In genomic region chr6:51928320-51928719, GRCh38 we compare ENCODE assay signal across 15 cellular contexts.
DNase-seq lines count a peak whose midpoint lies in the region; ATAC-seq, FAIRE-seq and TF ChIP-seq lines count a peak whose summit lies in the region.
"Had no signal": no experiment of that assay in that cellular context is flagged by ENCODE, and none has a peak within 500 bp of the region (broad histone marks: within the 10 kb centered on the region; RNA-seq: fewer than 3 reads in every experiment).

No MANE protein-coding gene starts in this region.

- H3K79me2 ChIP-seq in GM12878 (ENCODE audit: control insufficient read depth, insufficient read depth, low read length) (no peaks in the 10 kb centered on the region), PC-9 (ENCODE audit: low read depth) (no peaks in the 10 kb centered on the region)

- H3K9me2 ChIP-seq in PC-9 (ENCODE audit: insufficient read depth) = no peaks in the 10 kb centered on the region

- no peak for TF ChIP-seq RAD21 in GM12878 (IDR thresholded peaks at IDR 0.05; ENCODE audit: insufficient read depth, low read depth, low read length)

- BruUV-seq in GM12878 (replicated peaks; lab: Mats Ljungman, UMichigan) (no TSS peak), PC-9 (replicated peaks; lab: Mats Ljungman, UMichigan) (no TSS peak)

- FAIRE-seq in GM12878 (lab: Jason Lieb, UNC) = no peak

- in situ Hi-C loops in GM12878 (cut with MboI) = no loop called here

- H3K4me2 ChIP-seq in GM12878 (ENCODE audit: control insufficient read depth, insufficient read depth) = peak overlapping the region; percentile 40
- no peak overlapping the region for H3K4me2 ChIP-seq in PC-9

- H2AFZ ChIP-seq in GM12878 (ENCODE audit: control insufficient read depth, low read depth, low read length) (no peak overlapping the region), PC-9 (no peak overlapping the region)

- no peaks in the 10 kb centered on the region for H3K36me3 ChIP-seq in GM12878 (ENCODE audit: control insufficient read depth in 2 of 2, insufficient read depth in 2 of 2, low read length in 1 of 2)
- H3K36me3 ChIP-seq in PC-9 (ENCODE audit: low read depth) = no peaks in the 10 kb centered on the region
- H3K36me3 ChIP-seq in adrenal gland (replicated peaks in 1 of 2) = no peaks in the 10 kb centered on the region
- no peaks in the 10 kb centered on the region for H3K36me3 ChIP-seq in suprapubic skin
- H3K36me3 ChIP-seq: HAP-1 had no signal

- SMC1A ChIA-PET in GM12878 (lab: Charles Lee; ENCODE audit: uncharacterized antibody, unreplicated experiment) = interaction anchor here (0.8 to 3.6 kb wide), 17 partner anchors 11 to 94 kb away, joined by 3 to 19 read pairs (median 5); no protein-coding TSS in a partner anchor

- ATAC-seq in GM18868 (IDR thresholded peaks at IDR 0.05; ENCODE audit: unreplicated experiment) (peak; percentile 71), GM21526 (IDR thresholded peaks at IDR 0.05; ENCODE audit: low FRiP score, unreplicated experiment) (peak; percentile 67), HG03108 (IDR thresholded peaks at IDR 0.05; ENCODE audit: unreplicated experiment) (peak; percentile 72), GM12878 (peak; percentile 86)
- ATAC-seq: foreskin keratinocyte had no signal

- TF ChIP-seq CTCF in GM12878 (IDR thresholded peaks at IDR 0.05 in 2 of 3, conservative IDR thresholded peaks at IDR 0.05 in 1 of 3; ENCODE audit: control insufficient read depth in 2 of 3, extremely low read depth in 1 of 3, insufficient read depth in 1 of 3, low read depth in 3 of 3, low read length in 3 of 3) (no peak), PC-9 (conservative IDR thresholded peaks at IDR 0.05) (no peak), adrenal gland (IDR thresholded peaks at IDR 0.05) (no peak), suprapubic skin (IDR thresholded peaks at IDR 0.05) (no peak)

- TF ChIP-seq EP300 in GM12878 (IDR thresholded peaks at IDR 0.05; ENCODE audit: borderline replicate concordance in 1 of 2, control insufficient read depth in 1 of 2, low read depth in 2 of 2, low read length in 2 of 2) (peak; percentile 63 to 71), suprapubic skin (IDR thresholded peaks at IDR 0.05) (no peak)

- intact Hi-C loops in GM12878 (cut with micrococcal nuclease; ENCODE audit: unreplicated experiment) = no loop called here
- intact Hi-C loops in PC-9 (cut with micrococcal nuclease; ENCODE audit: unreplicated experiment) = no loop called here
- intact Hi-C loops in adrenal gland (cut with DNase I) = no loop called here

- RAD21 ChIA-PET in GM12878 (lab: Charles Lee; ENCODE audit: unreplicated experiment) = interaction anchor here (0.6 to 2.6 kb wide), 6 partner anchors 14 to 366 kb away, joined by 3 to 11 read pairs (median 6); no protein-coding TSS in a partner anchor

- H4K20me1 ChIP-seq in GM12878 (ENCODE audit: control insufficient read depth, insufficient read depth) (no peaks in the 10 kb centered on the region), PC-9 (ENCODE audit: insufficient read depth) (no peaks in the 10 kb centered on the region)

- H3K27ac ChIP-seq in GM12878 (ENCODE audit: control insufficient read depth, insufficient read depth) (no peak overlapping the region), PC-9 (no peak overlapping the region), adrenal gland (no peak overlapping the region), suprapubic skin (no peak overlapping the region)
- H3K27ac ChIP-seq: dorsolateral prefrontal cortex, foreskin keratinocyte had no signal

- no peaks in the 10 kb centered on the region for H3F3A ChIP-seq in PC-9 (ENCODE audit: insufficient read depth, low read depth)

- H3K4me3 ChIP-seq in GM12878 (no peak overlapping the region), PC-9 (no peak overlapping the region), adrenal gland (no peak overlapping the region), suprapubic skin (no peak overlapping the region)
- H3K4me3 ChIP-seq: dorsolateral prefrontal cortex, HAP-1 had no signal

- 15% methylated on average over 3 of the region's 3 CpGs for WGBS in GM12878 (ENCODE audit: insufficient coverage, insufficient replicate concordance, low lambda C conversion rate, missing lambda C conversion rate)
- 45 to 71% (median 62%) methylated on average over 3 of the region's 3 CpGs for WGBS in adrenal gland, 4 donors
- WGBS in suprapubic skin = 57% methylated on average over 3 of the region's 3 CpGs

- DNase-seq in GM12878 (ENCODE audit: low read depth, low spot score) (peak; percentile 40), PC-9 (no peak), HK-2 (ENCODE audit: unreplicated experiment) (no peak), adrenal gland (no peak), suprapubic skin (ENCODE audit: low spot score in 2 of 2) (no peak)
- DNase-seq: anterior cingulate cortex, dorsolateral prefrontal cortex, foreskin keratinocyte, GF-D8, NCI-H69, SHP77 treated with DMSO at 0.1 percent for 48 hours had no signal

- POLR2A ChIA-PET in GM12878 (lab: Charles Lee) = interaction anchor here (0.5 to 1.0 kb wide), 2 partner anchors 27 to 56 kb away, joined by 3 to 4 read pairs; no protein-coding TSS in a partner anchor
- POLR2A ChIA-PET in PC-9 (lab: Charles Lee; ENCODE audit: unreplicated experiment) = no interaction called here

- H3K27me3 ChIP-seq in GM12878 (replicated peaks in 1 of 2; ENCODE audit: control insufficient read depth in 2 of 2, insufficient read depth in 2 of 2, low read length in 1 of 2) (no peaks in the 10 kb centered on the region), PC-9 (ENCODE audit: insufficient read depth, low read depth) (no peaks in the 10 kb centered on the region; the same call in 1 of the 2 replicates), adrenal gland (no peaks in the 10 kb centered on the region), suprapubic skin (no peaks in the 10 kb centered on the region)
- H3K27me3 ChIP-seq: foreskin keratinocyte had no signal

- H3K9ac ChIP-seq in GM12878 (ENCODE audit: control insufficient read depth, insufficient read depth, low read length) = no peak overlapping the region

- CTCF ChIA-PET in GM12878 (lab: Yijun Ruan, JAX) = interaction anchor here (1.1 to 3.5 kb wide), 8 partner anchors 20 to 135 kb away, joined by 3 to 16 read pairs (median 3); no protein-coding TSS in a partner anchor
- CTCF ChIA-PET in PC-9 (lab: Charles Lee) = interaction anchor here (1.1 kb wide), 1 partner anchor 12 kb away, joined by 3 read pairs; no protein-coding TSS in a partner anchor

- peaks cover 18% of the 10 kb centered on the region for H3K4me1 ChIP-seq in GM12878 (ENCODE audit: control insufficient read depth, insufficient read depth, low read length)
- no peaks in the 10 kb centered on the region for H3K4me1 ChIP-seq in PC-9 (replicated peaks; ENCODE audit: insufficient read depth)
- H3K4me1 ChIP-seq in adrenal gland (replicated peaks in 1 of 2) = no peaks in the 10 kb centered on the region
- no peaks in the 10 kb centered on the region for H3K4me1 ChIP-seq in suprapubic skin
- H3K4me1 ChIP-seq: foreskin keratinocyte, HAP-1 had no signal

- TF ChIP-seq POLR2A in GM12878 (IDR thresholded peaks at IDR 0.05; ENCODE audit: low read depth, low read length) (no peak), adrenal gland (IDR thresholded peaks at IDR 0.05) (no peak), suprapubic skin (IDR thresholded peaks at IDR 0.05) (no peak)

- H3K9me3 ChIP-seq in GM12878 (replicated peaks; ENCODE audit: control insufficient read depth, insufficient read depth, low read length) (no peaks in the 10 kb centered on the region), PC-9 (ENCODE audit: insufficient read depth, low read depth) (no peaks in the 10 kb centered on the region), adrenal gland (replicated peaks in 1 of 3) (no peaks in the 10 kb centered on the region), suprapubic skin (peaks cover 3% of the 10 kb centered on the region)
- H3K9me3 ChIP-seq: HAP-1 had no signal

TF ChIP-seq in GM12878, 131 proteins besides CTCF, POLR2A, EP300 and RAD21 (continues in another document):
- no peak for TF ChIP-seq ZNF24 (IDR thresholded peaks at IDR 0.05)
- TF ChIP-seq SIX5 (IDR thresholded peaks at IDR 0.05; ENCODE audit: low read depth, low read length, severe bottlenecking) = no peak
- TF ChIP-seq, protein P1, sequence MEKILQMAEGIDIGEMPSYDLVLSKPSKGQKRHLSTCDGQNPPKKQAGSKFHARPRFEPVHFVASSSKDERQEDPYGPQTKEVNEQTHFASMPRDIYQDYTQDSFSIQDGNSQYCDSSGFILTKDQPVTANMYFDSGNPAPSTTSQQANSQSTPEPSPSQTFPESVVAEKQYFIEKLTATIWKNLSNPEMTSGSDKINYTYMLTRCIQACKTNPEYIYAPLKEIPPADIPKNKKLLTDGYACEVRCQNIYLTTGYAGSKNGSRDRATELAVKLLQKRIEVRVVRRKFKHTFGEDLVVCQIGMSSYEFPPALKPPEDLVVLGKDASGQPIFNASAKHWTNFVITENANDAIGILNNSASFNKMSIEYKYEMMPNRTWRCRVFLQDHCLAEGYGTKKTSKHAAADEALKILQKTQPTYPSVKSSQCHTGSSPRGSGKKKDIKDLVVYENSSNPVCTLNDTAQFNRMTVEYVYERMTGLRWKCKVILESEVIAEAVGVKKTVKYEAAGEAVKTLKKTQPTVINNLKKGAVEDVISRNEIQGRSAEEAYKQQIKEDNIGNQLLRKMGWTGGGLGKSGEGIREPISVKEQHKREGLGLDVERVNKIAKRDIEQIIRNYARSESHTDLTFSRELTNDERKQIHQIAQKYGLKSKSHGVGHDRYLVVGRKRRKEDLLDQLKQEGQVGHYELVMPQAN (conservative IDR thresholded peaks at IDR 0.05) = no peak
- TF ChIP-seq ELK1 (IDR thresholded peaks at IDR 0.05; ENCODE audit: low read depth, low read length) = no peak
- no peak for TF ChIP-seq YY1 (IDR thresholded peaks at IDR 0.05; ENCODE audit: low read depth, low read length)
- TF ChIP-seq DPF2 (IDR thresholded peaks at IDR 0.05) = peak; percentile 91
- no peak for TF ChIP-seq MYB (IDR thresholded peaks at IDR 0.05; ENCODE audit: borderline replicate concordance, low read depth, low read length)
